Comparison of ENCODE assay signal across 28 cellular contexts in genomic region chr14:94914191-94914590, GRCh38.
"Had no signal": no experiment of that assay in that cellular context is flagged by ENCODE, and none has a peak within 500 bp of the region (broad histone marks: within the 10 kb centered on the region; RNA-seq: fewer than 3 reads in every experiment).

No MANE protein-coding gene starts in this region.

- H3K9me3 Mint-ChIP-seq: activated CD4-positive, alpha-beta memory T cell treated with anti-CD3 and anti-CD28 coated beads for 36 hours; activated CD4-positive, alpha-beta T cell treated with anti-CD3 and anti-CD28 coated beads, Interleukin-2, amount 10 ng/mL, durations not matched to agents 24 days and 14 days; activated naive CD8-positive, alpha-beta T cell treated with anti-CD3 and anti-CD28 coated beads, Interleukin-2, amount 50 U/mL, for 24 hours; activated T-helper 1 cell treated with anti-CD3 and anti-CD28 coated beads, Interleukin-12 subunit alpha, Interleukin-12 subunit beta, Interleukin-2, Interleukin-4 antibody, amounts not matched to agents 30 ng/mL and 10 ng/mL and 1 ng/mL, durations not matched to agents 14 hours and 24 hours and 36 hours; activated T-helper 2 cell treated with anti-CD3 and anti-CD28 coated beads, Interferon-gamma antibody, Interleukin-2, Interleukin-4, amounts not matched to agents 10 μg/mL and 5 μg/mL and 100 μg/mL, durations not matched to agents 14 hours and 24 hours and 36 hours had no signal

- H3K36me3 Mint-ChIP-seq: activated CD4-positive, alpha-beta memory T cell treated with anti-CD3 and anti-CD28 coated beads for 36 hours; activated CD8-positive, alpha-beta memory T cell treated with anti-CD3 and anti-CD28 coated beads, Interleukin-2, amount 10 ng/mL, durations not matched to agents 7 days and 5 days; activated naive CD4-positive, alpha-beta T cell treated with anti-CD3 and anti-CD28 coated beads, Interleukin-2, amount 50 U/mL, for 24 hours; activated naive CD8-positive, alpha-beta T cell treated with anti-CD3 and anti-CD28 coated beads for 36 hours had no signal

- H3K4me3 ChIP-seq: adrenal gland, body of pancreas, cardiac muscle cell, esophagus squamous epithelium, gastroesophageal sphincter had no signal

- H3K36me3 ChIP-seq: adrenal gland, cardiac muscle cell, esophagus squamous epithelium, gastroesophageal sphincter had no signal

- ATAC-seq: activated CD4-positive, alpha-beta T cell treated with anti-CD3 and anti-CD28 coated beads for 36 hours; activated CD8-positive, alpha-beta memory T cell treated with anti-CD3 and anti-CD28 coated beads, Interleukin-2, amount 10 ng/mL, durations not matched to agents 7 days and 5 days; activated CD8-positive, alpha-beta T cell treated with anti-CD3 and anti-CD28 coated beads, Interleukin-2, amount 10 ng/mL, durations not matched to agents 7 days and 5 days; activated naive CD8-positive, alpha-beta T cell treated with anti-CD3 and anti-CD28 coated beads, Interleukin-2, amount 50 U/mL, for 24 hours; body of pancreas; gastroesophageal sphincter had no signal

- H3K9me3 ChIP-seq: adrenal gland, body of pancreas, esophagus squamous epithelium had no signal

- H3K4me1 Mint-ChIP-seq: activated CD4-positive, alpha-beta T cell treated with anti-CD3 and anti-CD28 coated beads for 36 hours; activated CD4-positive, alpha-beta T cell treated with anti-CD3 and anti-CD28 coated beads, Interleukin-2, amount 10 ng/mL, durations not matched to agents 24 days and 14 days; activated CD8-positive, alpha-beta memory T cell treated with anti-CD3 and anti-CD28 coated beads, Interleukin-2, amount 10 ng/mL, durations not matched to agents 7 days and 5 days; activated naive CD4-positive, alpha-beta T cell treated with anti-CD3 and anti-CD28 coated beads, Interleukin-2, amount 50 U/mL, for 24 hours; activated naive CD8-positive, alpha-beta T cell treated with anti-CD3 and anti-CD28 coated beads for 36 hours; activated naive CD8-positive, alpha-beta T cell treated with anti-CD3 and anti-CD28 coated beads, Interleukin-2, amount 50 U/mL, for 24 hours; central memory CD8-positive, alpha-beta T cell had no signal

- H3K27me3 Mint-ChIP-seq: activated CD4-positive, alpha-beta T cell treated with anti-CD3 and anti-CD28 coated beads, Interleukin-2, amount 10 ng/mL, durations not matched to agents 24 days and 14 days had no signal

- H3K27ac ChIP-seq: adrenal gland, body of pancreas, cardiac muscle cell, epithelial cell of prostate, esophagus squamous epithelium, gastroesophageal sphincter had no signal

- H3K4me3 Mint-ChIP-seq: activated CD4-positive, alpha-beta memory T cell treated with anti-CD3 and anti-CD28 coated beads for 36 hours; activated CD4-positive, alpha-beta T cell treated with anti-CD3 and anti-CD28 coated beads for 36 hours; activated CD4-positive, alpha-beta T cell treated with anti-CD3 and anti-CD28 coated beads, Interleukin-2, amount 10 ng/mL, durations not matched to agents 24 days and 14 days; activated CD8-positive, alpha-beta memory T cell treated with anti-CD3 and anti-CD28 coated beads, Interleukin-2, amount 10 ng/mL, durations not matched to agents 7 days and 5 days; activated CD8-positive, alpha-beta T cell treated with anti-CD3 and anti-CD28 coated beads, Interleukin-2, amount 10 ng/mL, durations not matched to agents 7 days and 5 days; activated naive CD4-positive, alpha-beta T cell treated with anti-CD3 and anti-CD28 coated beads for 36 hours; activated naive CD4-positive, alpha-beta T cell treated with anti-CD3 and anti-CD28 coated beads, Interleukin-2, amount 50 U/mL, for 24 hours; activated naive CD8-positive, alpha-beta T cell treated with anti-CD3 and anti-CD28 coated beads for 36 hours; activated naive CD8-positive, alpha-beta T cell treated with anti-CD3 and anti-CD28 coated beads, Interleukin-2, amount 50 U/mL, for 24 hours; activated T-helper 1 cell treated with anti-CD3 and anti-CD28 coated beads, Interleukin-12 subunit alpha, Interleukin-12 subunit beta, Interleukin-2, Interleukin-4 antibody, amounts not matched to agents 30 ng/mL and 10 ng/mL and 1 ng/mL, durations not matched to agents 14 hours and 24 hours and 36 hours; central memory CD8-positive, alpha-beta T cell had no signal

- H3K4me1 ChIP-seq: adrenal gland, body of pancreas, esophagus squamous epithelium, gastroesophageal sphincter had no signal

- H3K27me3 ChIP-seq: adrenal gland, body of pancreas, gastroesophageal sphincter had no signal

- H3K27ac Mint-ChIP-seq: activated CD4-positive, alpha-beta memory T cell treated with anti-CD3 and anti-CD28 coated beads for 36 hours; activated CD4-positive, alpha-beta T cell treated with anti-CD3 and anti-CD28 coated beads for 36 hours; activated CD8-positive, alpha-beta memory T cell treated with anti-CD3 and anti-CD28 coated beads, Interleukin-2, amount 10 ng/mL, durations not matched to agents 7 days and 5 days; activated CD8-positive, alpha-beta T cell treated with anti-CD3 and anti-CD28 coated beads, Interleukin-2, amount 10 ng/mL, durations not matched to agents 7 days and 5 days; activated naive CD4-positive, alpha-beta T cell treated with anti-CD3 and anti-CD28 coated beads for 36 hours; activated naive CD4-positive, alpha-beta T cell treated with anti-CD3 and anti-CD28 coated beads, Interleukin-2, amount 50 U/mL, for 24 hours; activated naive CD8-positive, alpha-beta T cell treated with anti-CD3 and anti-CD28 coated beads for 36 hours; activated naive CD8-positive, alpha-beta T cell treated with anti-CD3 and anti-CD28 coated beads, Interleukin-2, amount 50 U/mL, for 24 hours; activated T-helper 1 cell treated with anti-CD3 and anti-CD28 coated beads, Interleukin-12 subunit alpha, Interleukin-12 subunit beta, Interleukin-2, Interleukin-4 antibody, amounts not matched to agents 30 ng/mL and 10 ng/mL and 1 ng/mL, durations not matched to agents 14 hours and 24 hours and 36 hours; activated T-helper 2 cell treated with anti-CD3 and anti-CD28 coated beads, Interferon-gamma antibody, Interleukin-2, Interleukin-4, amounts not matched to agents 10 μg/mL and 5 μg/mL and 100 μg/mL, durations not matched to agents 14 hours and 24 hours and 36 hours had no signal

- DNase-seq: activated CD4-positive, alpha-beta memory T cell treated with anti-CD3 and anti-CD28 coated beads for 36 hours; activated CD4-positive, alpha-beta T cell treated with anti-CD3 and anti-CD28 coated beads for 36 hours; activated CD4-positive, alpha-beta T cell treated with anti-CD3 and anti-CD28 coated beads, Interleukin-2, amount 10 ng/mL, durations not matched to agents 24 days and 14 days; activated CD4-positive, CD25-positive, alpha-beta regulatory T cell; activated CD4-positive, CD25-positive, alpha-beta regulatory T cell treated with anti-CD3 and anti-CD28 coated beads, Interleukin-2, amount 50 U/mL, for 72 hours; activated CD8-positive, alpha-beta memory T cell treated with anti-CD3 and anti-CD28 coated beads, Interleukin-2, amount 10 ng/mL, durations not matched to agents 7 days and 5 days; activated CD8-positive, alpha-beta memory T cell treated with anti-CD3 and anti-CD28 coated beads, Interleukin-2, amount 50 U/mL, for 4 hours; activated CD8-positive, alpha-beta T cell treated with anti-CD3 and anti-CD28 coated beads, Interleukin-2, amount 10 ng/mL, durations not matched to agents 7 days and 5 days; activated naive CD4-positive, alpha-beta T cell treated with anti-CD3 and anti-CD28 coated beads for 36 hours; activated naive CD8-positive, alpha-beta T cell treated with anti-CD3 and anti-CD28 coated beads for 36 hours; activated naive CD8-positive, alpha-beta T cell treated with anti-CD3 and anti-CD28 coated beads, Interleukin-2, amount 50 U/mL, for 24 hours; activated T-cell treated with anti-CD3 and anti-CD28 coated beads, Interleukin-2, amount 50 U/mL, for 1 hour; activated T-cell treated with anti-CD3 and anti-CD28 coated beads, Interleukin-2, amount 50 U/mL, for 48 hours; adrenal gland; amygdala; aorta; body of pancreas; effector CD8-positive, alpha-beta T cell; esophagus squamous epithelium; foreskin melanocyte; T-helper 2 cell had no signal
